Comparison of ENCODE assay signal across 8 cellular contexts in the genomic region with DNA sequence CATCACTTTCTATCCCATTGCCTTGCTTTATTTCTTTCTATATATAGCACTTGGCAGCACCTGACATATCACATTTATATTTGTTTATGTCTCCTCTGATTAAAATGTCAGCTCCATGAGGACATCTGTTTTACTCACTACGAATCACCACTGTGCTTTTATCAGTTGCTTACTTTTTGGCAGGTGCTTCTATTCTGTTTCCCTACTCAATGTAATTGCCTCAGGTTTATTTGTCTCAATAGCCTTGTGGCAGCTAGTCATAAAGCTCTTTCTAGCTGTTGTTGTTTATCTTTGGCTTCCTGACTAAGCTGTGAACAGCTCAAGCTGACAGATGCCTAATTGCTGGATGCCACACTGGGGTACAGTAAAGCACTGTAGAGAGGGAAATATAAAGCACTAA.
DNase-seq lines count a peak whose midpoint lies in the region; ATAC-seq, FAIRE-seq and TF ChIP-seq lines count a peak whose summit lies in the region.

No MANE protein-coding gene starts in this region.

- H3K27ac ChIP-seq in HCT116 (ENCODE audit: low read depth, low read length) (no peak overlapping the region), K562 (ENCODE audit: extremely low read depth, low read depth, low read length) (no peak overlapping the region), OCI-LY7 (ENCODE audit: low read depth, low read length, poor library complexity, severe bottlenecking) (no peak overlapping the region)

- DNase-seq in A172 (ENCODE audit: low spot score) = peak; percentile 1
- DNase-seq in HCT116 (ENCODE audit: low read depth, low spot score) = peak; percentile 8
- DNase-seq in NCI-H2171 treated with DMSO at 0.1 percent for 48 hours (lab: John Stamatoyannopoulos, UW) = peak; percentile 83
- DNase-seq in K562 (ENCODE audit: extremely low read depth in 1 of 4, low spot score in 3 of 4) = no peak
- no peak for DNase-seq in stimulated activated naive CD8-positive, alpha-beta T cell treated with anti-CD3 and anti-CD28 coated beads, Interleukin-15, Interleukin-2, amounts not matched to agents 100 U/mL and 50 U/mL, for 24 hours
- DNase-seq in activated CD8-positive, alpha-beta memory T cell treated with anti-CD3 and anti-CD28 coated beads for 24 hours = no peak
- DNase-seq in OCI-LY7 (ENCODE audit: low spot score) = no peak

- RAD21 ChIA-PET in HCT116 (lab: Charles Lee; ENCODE audit: low non-redundant PET in 1 of 2, low total read pairs in 2 of 2, uncharacterized antibody in 2 of 2, unreplicated experiment in 2 of 2) = no interaction called here

- TF ChIP-seq RAD21 in HCT116 (IDR thresholded peaks at IDR 0.05; ENCODE audit: low read depth) (no peak), K562 (CRISPR knock-in tag; conservative IDR thresholded peaks at IDR 0.05 in 1 of 2, IDR thresholded peaks at IDR 0.05 in 1 of 2) (no peak)

- H3K4me3 ChIP-seq in HCT116 (replicated peaks in 1 of 2; ENCODE audit: low read depth in 1 of 2, low read length in 2 of 2) = no peak overlapping the region
- no peak overlapping the region for H3K4me3 ChIP-seq in K562
- H3K4me3 ChIP-seq in OCI-LY7 (ENCODE audit: low read depth, low read length, poor library complexity, severe bottlenecking) = no peak overlapping the region

- H2AFZ ChIP-seq in HCT116 (ENCODE audit: low read depth, low read length, poor library complexity, severe bottlenecking) (no peak overlapping the region), K562 (ENCODE audit: low read depth, low read length) (no peak overlapping the region), OCI-LY7 (ENCODE audit: low read length) (no peak overlapping the region)

- FAIRE-seq in K562 (lab: Jason Lieb, UNC) = peak; percentile 56

- H3K4me2 ChIP-seq in HCT116 (ENCODE audit: low read length) (no peak overlapping the region), K562 (ENCODE audit: insufficient read depth, low read length) (no peak overlapping the region), OCI-LY7 (ENCODE audit: low read length) (no peak overlapping the region)

- TF ChIP-seq POLR2A in HCT116 (IDR thresholded peaks at IDR 0.05; ENCODE audit: borderline replicate concordance, extremely low read depth, insufficient read depth, insufficient read length) (no peak), K562 (conservative IDR thresholded peaks at IDR 0.05) (no peak)

- BruUV-seq in HCT116 (replicated peaks; lab: Mats Ljungman, UMichigan) = no TSS peak
- no TSS peak for BruUV-seq in K562 (replicated peaks; lab: Mats Ljungman, UMichigan)
- BruUV-seq in OCI-LY7 (replicated peaks; lab: Mats Ljungman, UMichigan) = no TSS peak

- H3K9ac ChIP-seq in HCT116 (ENCODE audit: low read length) = no peak overlapping the region
- H3K9ac ChIP-seq in K562 (ENCODE audit: insufficient read depth in 1 of 2, low read depth in 2 of 2, low read length in 2 of 2) = no peak overlapping the region

- TF ChIP-seq EP300 in K562 (IDR thresholded peaks at IDR 0.05; ENCODE audit: low read length) = no peak

- in situ Hi-C loops in K562 (cut with MboI) = no loop called here

- 69% methylated on average over 1 of the region's 1 CpG for WGBS in K562 (ENCODE audit: insufficient coverage, low coverage, missing lambda C conversion rate)

- H3K36me3 ChIP-seq in HCT116 (ENCODE audit: control insufficient read depth in 1 of 2, insufficient read depth in 2 of 2, low read length in 2 of 2) (peaks cover 0 to 3% of the 10 kb centered on the region in 2 experiments; a peak in 2 of 4 replicates), K562 (ENCODE audit: control insufficient read depth, insufficient read depth, low read length) (peaks cover 46% of the 10 kb centered on the region; the same call in 2 of the 3 replicates), OCI-LY7 (ENCODE audit: insufficient read depth, low read length) (peaks cover 76% of the 10 kb centered on the region)

- no peak for ATAC-seq in HCT116
- no peak for ATAC-seq in K562
- no peak for ATAC-seq in HG03432 (IDR thresholded peaks at IDR 0.05; ENCODE audit: unreplicated experiment)
- no peak for ATAC-seq in stimulated activated naive CD8-positive, alpha-beta T cell treated with anti-CD3 and anti-CD28 coated beads, Interleukin-15, Interleukin-2, amounts not matched to agents 100 U/mL and 50 U/mL, for 24 hours

- TF ChIP-seq CTCF in HCT116 (IDR thresholded peaks at IDR 0.05 in 2 of 3, conservative IDR thresholded peaks at IDR 0.05 in 1 of 3; ENCODE audit: borderline replicate concordance in 1 of 3, insufficient read depth in 1 of 3, low read depth in 2 of 3, low read length in 2 of 3) = no peak
- no peak for TF ChIP-seq CTCF in K562 (IDR thresholded peaks at IDR 0.05 in 2 of 3, conservative IDR thresholded peaks at IDR 0.05 in 1 of 3; ENCODE audit: insufficient read depth in 2 of 3, low read depth in 1 of 3, low read length in 3 of 3)
- no peak for TF ChIP-seq CTCF in OCI-LY7 (conservative IDR thresholded peaks at IDR 0.05; ENCODE audit: low read length)

- H3K9me2 ChIP-seq in HCT116 (ENCODE audit: insufficient read depth) (no peaks in the 10 kb centered on the region), OCI-LY7 (ENCODE audit: insufficient read depth, low read length) (no peaks in the 10 kb centered on the region)

- POLR2A ChIA-PET in HCT116 (lab: Charles Lee) (no interaction called here), K562 (lab: Yijun Ruan, JAX) (no interaction called here), OCI-LY7 (lab: Charles Lee) (no interaction called here)

- no peaks in the 10 kb centered on the region for H3K9me1 ChIP-seq in K562 (ENCODE audit: control insufficient read depth, insufficient read depth, low read length)

- H4K20me1 ChIP-seq in HCT116 (ENCODE audit: insufficient read depth) = no peaks in the 10 kb centered on the region; the same call in 1 of the 2 replicates
- no peaks in the 10 kb centered on the region for H4K20me1 ChIP-seq in K562 (replicated peaks; ENCODE audit: control insufficient read depth, insufficient read depth, low read length)
- H4K20me1 ChIP-seq in OCI-LY7 (ENCODE audit: insufficient read depth, low read length) = no peaks in the 10 kb centered on the region

- H3K9me3 ChIP-seq in HCT116 (ENCODE audit: control insufficient read depth in 1 of 2, insufficient read depth in 1 of 2, low read depth in 1 of 2, low read length in 2 of 2) (no peaks in the 10 kb centered on the region), K562 (replicated peaks; ENCODE audit: control insufficient read depth, insufficient read depth, low read depth, low read length) (no peaks in the 10 kb centered on the region), OCI-LY7 (ENCODE audit: low read length) (no peaks in the 10 kb centered on the region)

- H3K27me3 ChIP-seq in HCT116 (ENCODE audit: insufficient read depth, low read length) = no peaks in the 10 kb centered on the region
- no peaks in the 10 kb centered on the region for H3K27me3 ChIP-seq in K562 (ENCODE audit: control insufficient read depth in 2 of 2, insufficient read depth in 2 of 2, low read length in 2 of 2)

- intact Hi-C loops in HCT116 (cut with micrococcal nuclease) (no loop called here), K562 (cut with micrococcal nuclease) (no loop called here), OCI-LY7 (cut with micrococcal nuclease; ENCODE audit: unreplicated experiment) (no loop called here)

- CTCF ChIA-PET in HCT116 (lab: Charles Lee) = interaction anchor here (0.5 kb wide), 1 partner anchor 179 kb away, joined by 3 read pairs; no protein-coding TSS in a partner anchor
- CTCF ChIA-PET in K562 (lab: Yijun Ruan, JAX; ENCODE audit: low intra/inter-chr PET ratio) = no interaction called here
- CTCF ChIA-PET in OCI-LY7 (lab: Charles Lee; ENCODE audit: unreplicated experiment) = no interaction called here

- H3K4me1 ChIP-seq in HCT116 (ENCODE audit: control insufficient read depth in 1 of 2, insufficient read depth in 2 of 2, low read length in 2 of 2) (no peaks in the 10 kb centered on the region), K562 (replicated peaks in 1 of 2; ENCODE audit: control insufficient read depth in 2 of 2, insufficient read depth in 2 of 2, low read length in 2 of 2) (no peaks in the 10 kb centered on the region), OCI-LY7 (ENCODE audit: insufficient read depth, low read length, poor library complexity, severe bottlenecking) (peaks cover 4% of the 10 kb centered on the region)

- no peaks in the 10 kb centered on the region for H3K79me2 ChIP-seq in HCT116 (ENCODE audit: insufficient read depth, low read length)
- H3K79me2 ChIP-seq in K562 (ENCODE audit: control insufficient read depth, insufficient read depth, low read length) = no peaks in the 10 kb centered on the region
- H3K79me2 ChIP-seq in OCI-LY7 (ENCODE audit: insufficient read depth, low read depth, low read length) = no peaks in the 10 kb centered on the region

TF ChIP-seq in HCT116, 20 proteins besides CTCF, POLR2A, EP300 and RAD21 (continues in another document):
- TF ChIP-seq JUND (IDR thresholded peaks at IDR 0.05) = no peak; the same call in 1 of the 2 replicates
- no peak for TF ChIP-seq POLR2AphosphoS5 (IDR thresholded peaks at IDR 0.05; ENCODE audit: low read depth, low read length)

TF ChIP-seq in K562, 482 proteins besides CTCF, POLR2A, EP300 and RAD21:
- TF ChIP-seq, protein P1, sequence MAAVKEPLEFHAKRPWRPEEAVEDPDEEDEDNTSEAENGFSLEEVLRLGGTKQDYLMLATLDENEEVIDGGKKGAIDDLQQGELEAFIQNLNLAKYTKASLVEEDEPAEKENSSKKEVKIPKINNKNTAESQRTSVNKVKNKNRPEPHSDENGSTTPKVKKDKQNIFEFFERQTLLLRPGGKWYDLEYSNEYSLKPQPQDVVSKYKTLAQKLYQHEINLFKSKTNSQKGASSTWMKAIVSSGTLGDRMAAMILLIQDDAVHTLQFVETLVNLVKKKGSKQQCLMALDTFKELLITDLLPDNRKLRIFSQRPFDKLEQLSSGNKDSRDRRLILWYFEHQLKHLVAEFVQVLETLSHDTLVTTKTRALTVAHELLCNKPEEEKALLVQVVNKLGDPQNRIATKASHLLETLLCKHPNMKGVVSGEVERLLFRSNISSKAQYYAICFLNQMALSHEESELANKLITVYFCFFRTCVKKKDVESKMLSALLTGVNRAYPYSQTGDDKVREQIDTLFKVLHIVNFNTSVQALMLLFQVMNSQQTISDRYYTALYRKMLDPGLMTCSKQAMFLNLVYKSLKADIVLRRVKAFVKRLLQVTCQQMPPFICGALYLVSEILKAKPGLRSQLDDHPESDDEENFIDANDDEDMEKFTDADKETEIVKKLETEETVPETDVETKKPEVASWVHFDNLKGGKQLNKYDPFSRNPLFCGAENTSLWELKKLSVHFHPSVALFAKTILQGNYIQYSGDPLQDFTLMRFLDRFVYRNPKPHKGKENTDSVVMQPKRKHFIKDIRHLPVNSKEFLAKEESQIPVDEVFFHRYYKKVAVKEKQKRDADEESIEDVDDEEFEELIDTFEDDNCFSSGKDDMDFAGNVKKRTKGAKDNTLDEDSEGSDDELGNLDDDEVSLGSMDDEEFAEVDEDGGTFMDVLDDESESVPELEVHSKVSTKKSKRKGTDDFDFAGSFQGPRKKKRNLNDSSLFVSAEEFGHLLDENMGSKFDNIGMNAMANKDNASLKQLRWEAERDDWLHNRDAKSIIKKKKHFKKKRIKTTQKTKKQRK (IDR thresholded peaks at IDR 0.05; ENCODE audit: borderline replicate concordance, low read depth, low read length) = no peak

Comparison
In these comparisons a context has a peak if more than half of its experiments do, and no peak if none do; other contexts are left out.
1. DNase-seq: peak in A172 (single experiment), HCT116 (single experiment) and NCI-H2171 treated with DMSO at 0.1 percent for 48 hours (single experiment); none in K562 (0 of 4), stimulated activated naive CD8-positive, alpha-beta T cell treated with anti-CD3 and anti-CD28 coated beads, Interleukin-15, Interleukin-2, amounts not matched to agents 100 U/mL and 50 U/mL, for 24 hours (single experiment), activated CD8-positive, alpha-beta memory T cell treated with anti-CD3 and anti-CD28 coated beads for 24 hours (single experiment) and OCI-LY7 (single experiment).